Comparison of ENCODE assay signal across 8 cellular contexts in genomic region chr16:85303354-85303883, GRCh38.
A peak's percentile ranks its signal among the peaks of the same experiment; 100 is the strongest.
DNase-seq lines count a peak whose midpoint lies in the region; ATAC-seq, FAIRE-seq and TF ChIP-seq lines count a peak whose summit lies in the region.

No MANE protein-coding gene starts in this region.

- no peaks in the 10 kb centered on the region for H4K20me1 ChIP-seq in PC-3 (ENCODE audit: low read length)

- DNase-seq in GM13977 (ENCODE audit: low spot score): peak; percentile 90
- DNase-seq in PC-3: no peak
- peak; percentile 77 for DNase-seq in activated T-helper 1 cell treated with anti-CD3 and anti-CD28 coated beads, Interleukin-12 subunit alpha, Interleukin-12 subunit beta, Interleukin-2, Interleukin-4 antibody, amounts not matched to agents 30 ng/mL and 10 ng/mL and 1 ng/mL, durations not matched to agents 14 hours and 24 hours and 36 hours (ENCODE audit: low spot score)
- DNase-seq in frontal cortex (ENCODE audit: low spot score in 2 of 2): peak; percentile 63 to 81
- DNase-seq in progenitor cell of endocrine pancreas (ENCODE audit: low spot score, unreplicated experiment): peak; percentile 62

- H3K36me3 ChIP-seq in PC-3 (ENCODE audit: low read depth, low read length): no peaks in the 10 kb centered on the region

- no peak for FAIRE-seq in frontal cortex (lab: Jason Lieb, UNC)

- POLR2A ChIA-PET in PC-3 (lab: Charles Lee; ENCODE audit: unreplicated experiment): no interaction called here

- H3K27me3 ChIP-seq in PC-3 (ENCODE audit: low read length): no peaks in the 10 kb centered on the region

- H3K27me3 Mint-ChIP-seq in activated T-helper 1 cell treated with anti-CD3 and anti-CD28 coated beads, Interleukin-12 subunit alpha, Interleukin-12 subunit beta, Interleukin-2, Interleukin-4 antibody, amounts not matched to agents 30 ng/mL and 10 ng/mL and 1 ng/mL, durations not matched to agents 14 hours and 24 hours and 36 hours (ENCODE audit: insufficient read depth): no peaks in the 10 kb centered on the region
- peaks cover 8% of the 10 kb centered on the region for H3K27me3 Mint-ChIP-seq in progenitor cell of endocrine pancreas

- H2AFZ ChIP-seq in PC-3 (ENCODE audit: low read length): no peak overlapping the region

- CTCF ChIA-PET in PC-3 (lab: Charles Lee): no interaction called here

- no peak overlapping the region for H3K27ac ChIP-seq in PC-3 (ENCODE audit: low read length)

- peak overlapping the region; percentile 80 for H3K27ac Mint-ChIP-seq in activated T-helper 1 cell treated with anti-CD3 and anti-CD28 coated beads, Interleukin-12 subunit alpha, Interleukin-12 subunit beta, Interleukin-2, Interleukin-4 antibody, amounts not matched to agents 30 ng/mL and 10 ng/mL and 1 ng/mL, durations not matched to agents 14 hours and 24 hours and 36 hours
- H3K27ac Mint-ChIP-seq in progenitor cell of endocrine pancreas: no peak overlapping the region

- no peaks in the 10 kb centered on the region for H3K9me2 ChIP-seq in PC-3 (replicated peaks; ENCODE audit: low read length)

- no peak overlapping the region for H3K9ac ChIP-seq in PC-3 (ENCODE audit: low read length)

- no peaks in the 10 kb centered on the region for H3K9me3 Mint-ChIP-seq in activated T-helper 1 cell treated with anti-CD3 and anti-CD28 coated beads, Interleukin-12 subunit alpha, Interleukin-12 subunit beta, Interleukin-2, Interleukin-4 antibody, amounts not matched to agents 30 ng/mL and 10 ng/mL and 1 ng/mL, durations not matched to agents 14 hours and 24 hours and 36 hours
- no peaks in the 10 kb centered on the region for H3K9me3 Mint-ChIP-seq in progenitor cell of endocrine pancreas (ENCODE audit: low read depth)

- BruUV-seq in PC-3 (replicated peaks; lab: Mats Ljungman, UMichigan): no TSS peak

- H3K9me3 ChIP-seq in PC-3 (ENCODE audit: low read length): no peaks in the 10 kb centered on the region

- H3K4me3 Mint-ChIP-seq in activated T-helper 1 cell treated with anti-CD3 and anti-CD28 coated beads, Interleukin-12 subunit alpha, Interleukin-12 subunit beta, Interleukin-2, Interleukin-4 antibody, amounts not matched to agents 30 ng/mL and 10 ng/mL and 1 ng/mL, durations not matched to agents 14 hours and 24 hours and 36 hours: peak overlapping the region; percentile 85
- H3K4me3 Mint-ChIP-seq in progenitor cell of endocrine pancreas (ENCODE audit: low read depth): no peak overlapping the region

- no peaks in the 10 kb centered on the region for H3K4me1 ChIP-seq in PC-3 (ENCODE audit: insufficient read depth, low read length)

- intact Hi-C loops in PC-3 (cut with micrococcal nuclease): no loop called here
- intact Hi-C loops in activated T-helper 1 cell treated with anti-CD3 and anti-CD28 coated beads, Interleukin-12 subunit alpha, Interleukin-12 subunit beta, Interleukin-2, Interleukin-4 antibody, amounts not matched to agents 30 ng/mL and 10 ng/mL and 1 ng/mL, durations not matched to agents 14 hours and 24 hours and 36 hours (cut with micrococcal nuclease): loop anchor here (1.0 to 10.0 kb wide), 2 partner anchors 27 to 411 kb away; no protein-coding TSS in a partner anchor

- H3K4me1 Mint-ChIP-seq in activated T-helper 1 cell treated with anti-CD3 and anti-CD28 coated beads, Interleukin-12 subunit alpha, Interleukin-12 subunit beta, Interleukin-2, Interleukin-4 antibody, amounts not matched to agents 30 ng/mL and 10 ng/mL and 1 ng/mL, durations not matched to agents 14 hours and 24 hours and 36 hours (ENCODE audit: low read depth): peaks cover 31% of the 10 kb centered on the region
- peaks cover 31% of the 10 kb centered on the region for H3K4me1 Mint-ChIP-seq in progenitor cell of endocrine pancreas (ENCODE audit: low read depth)

- TF ChIP-seq POLR2A in GM18505 (IDR thresholded peaks at IDR 0.05; ENCODE audit: borderline replicate concordance, extremely low read depth, insufficient read depth, insufficient read length): no peak

- in situ Hi-C loops in GM13977 (cut with MboI; ENCODE audit: low pct_unique_long_range_greater_than_20kb, low sequenced_read_pairs, unreplicated experiment): no loop called here

- no peaks in the 10 kb centered on the region for H3K79me2 ChIP-seq in PC-3 (ENCODE audit: low read length)

- H3F3A ChIP-seq in PC-3 (ENCODE audit: low read length, unreplicated experiment): no peaks in the 10 kb centered on the region

- H3K36me3 Mint-ChIP-seq in activated T-helper 1 cell treated with anti-CD3 and anti-CD28 coated beads, Interleukin-12 subunit alpha, Interleukin-12 subunit beta, Interleukin-2, Interleukin-4 antibody, amounts not matched to agents 30 ng/mL and 10 ng/mL and 1 ng/mL, durations not matched to agents 14 hours and 24 hours and 36 hours (ENCODE audit: low read depth): no peaks in the 10 kb centered on the region
- H3K36me3 Mint-ChIP-seq in progenitor cell of endocrine pancreas (ENCODE audit: insufficient read depth): no peaks in the 10 kb centered on the region

- peak; percentile 86 for TF ChIP-seq CTCF in GM13977 (IDR thresholded peaks at IDR 0.05; ENCODE audit: extremely low read depth, insufficient read depth, missing control alignments)
- peak; percentile 68 for TF ChIP-seq CTCF in PC-3 (conservative IDR thresholded peaks at IDR 0.05; ENCODE audit: low read depth, low read length)
- TF ChIP-seq CTCF in progenitor cell of endocrine pancreas (IDR thresholded peaks at IDR 0.05; ENCODE audit: unreplicated experiment): peak; percentile 95

- no peak overlapping the region for H3K4me3 ChIP-seq in PC-3 (ENCODE audit: low read length)

- ATAC-seq in PC-3 (no peak), GM19397 (IDR thresholded peaks at IDR 0.05; ENCODE audit: unreplicated experiment) (no peak), GM18861 (IDR thresholded peaks at IDR 0.05; ENCODE audit: unreplicated experiment) (no peak), GM18505 (IDR thresholded peaks at IDR 0.05; ENCODE audit: unreplicated experiment) (no peak)

- H3K4me2 ChIP-seq in PC-3 (ENCODE audit: low read length): no peak overlapping the region
